ENCODE assay signal across 1 cellular context in genomic region chr5:81794246-81794645, GRCh38.
TF ChIP-seq lines count a peak whose summit lies in the region.

No MANE protein-coding gene starts in this region.

TF ChIP-seq in IMR-90, 13 proteins besides CTCF, POLR2A, EP300 and RAD21 (continued from another document):
- TF ChIP-seq, protein P1, sequence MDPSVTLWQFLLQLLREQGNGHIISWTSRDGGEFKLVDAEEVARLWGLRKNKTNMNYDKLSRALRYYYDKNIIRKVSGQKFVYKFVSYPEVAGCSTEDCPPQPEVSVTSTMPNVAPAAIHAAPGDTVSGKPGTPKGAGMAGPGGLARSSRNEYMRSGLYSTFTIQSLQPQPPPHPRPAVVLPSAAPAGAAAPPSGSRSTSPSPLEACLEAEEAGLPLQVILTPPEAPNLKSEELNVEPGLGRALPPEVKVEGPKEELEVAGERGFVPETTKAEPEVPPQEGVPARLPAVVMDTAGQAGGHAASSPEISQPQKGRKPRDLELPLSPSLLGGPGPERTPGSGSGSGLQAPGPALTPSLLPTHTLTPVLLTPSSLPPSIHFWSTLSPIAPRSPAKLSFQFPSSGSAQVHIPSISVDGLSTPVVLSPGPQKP (IDR thresholded peaks at IDR 0.05; ENCODE audit: borderline replicate concordance, low read depth, low read length), result no peak
- TF ChIP-seq RFX5 (IDR thresholded peaks at IDR 0.05; ENCODE audit: low read depth, low read length) (no peak), USF2 (IDR thresholded peaks at IDR 0.05; ENCODE audit: low read depth, low read length) (no peak), RCOR1 (IDR thresholded peaks at IDR 0.05; ENCODE audit: insufficient replicate concordance, low read length) (no peak), MAZ (IDR thresholded peaks at IDR 0.05; ENCODE audit: borderline replicate concordance, low read depth, low read length) (no peak)
